17 cellular contexts compared by ENCODE assay signal in the genomic region with DNA sequence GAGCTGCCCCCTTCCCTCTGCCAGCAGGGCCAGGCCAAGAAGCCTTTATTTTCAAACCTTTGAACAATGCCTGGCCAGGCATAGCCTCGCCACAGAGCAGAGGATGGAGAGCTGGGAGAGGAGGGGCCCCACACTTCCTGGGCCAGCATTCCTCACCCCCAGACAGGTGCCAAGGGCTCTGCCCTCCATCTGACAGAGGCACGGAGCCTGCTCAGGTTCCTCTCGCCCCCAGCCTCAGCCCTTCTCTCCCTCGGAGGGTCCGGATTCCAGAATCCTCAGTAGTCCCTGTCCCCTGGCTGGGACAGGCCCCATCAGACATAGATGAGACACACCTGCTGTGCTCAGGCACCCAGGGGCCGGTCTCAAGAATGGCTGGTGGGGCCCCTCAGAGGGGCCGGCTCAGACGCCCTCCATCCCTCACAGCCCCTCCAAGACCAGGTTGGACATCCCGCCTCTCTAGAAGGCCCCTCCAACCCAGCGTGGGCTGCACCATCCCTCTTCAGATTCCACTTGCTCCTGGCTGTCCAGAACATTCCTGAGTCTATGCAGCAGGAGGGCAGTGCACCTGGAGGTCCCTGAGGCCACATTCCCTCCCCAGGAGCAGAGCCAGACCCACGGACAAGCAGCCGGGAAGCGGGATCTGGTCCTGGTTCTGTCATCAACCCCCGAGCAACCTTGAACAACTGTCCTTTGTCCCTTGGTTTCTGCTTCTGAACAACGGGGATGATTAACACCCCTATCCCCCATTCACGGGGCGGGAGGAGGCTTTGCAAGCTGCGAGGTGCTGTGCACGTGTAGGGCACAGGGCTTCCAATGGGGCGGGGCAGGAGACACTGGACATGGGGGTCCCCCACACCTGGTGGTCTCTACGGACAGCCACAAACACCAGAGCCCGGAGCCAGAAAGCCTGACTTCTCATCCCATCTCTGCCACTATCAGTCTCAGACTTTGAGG.
"Had no signal": no experiment of that assay in that cellular context is flagged by ENCODE, and none has a peak within 500 bp of the region (broad histone marks: within the 10 kb centered on the region; RNA-seq: fewer than 3 reads in every experiment).

No MANE protein-coding gene starts in this region.

- H3K27me3 ChIP-seq: adrenal gland, ascending aorta, colonic mucosa, sigmoid colon had no signal

- FAIRE-seq: endometrium had no signal

- ATAC-seq: activated CD8-positive, alpha-beta memory T cell treated with anti-CD3 and anti-CD28 coated beads, Interleukin-2, amount 10 ng/mL, durations not matched to agents 7 days and 5 days; activated CD8-positive, alpha-beta T cell treated with anti-CD3 and anti-CD28 coated beads for 36 hours; heart right ventricle; left lung; naive thymus-derived CD4-positive, alpha-beta T cell; upper lobe of right lung had no signal

- H3K9me3 ChIP-seq: colonic mucosa, upper lobe of right lung had no signal

- DNase-seq: activated CD4-positive, alpha-beta T cell treated with anti-CD3 and anti-CD28 coated beads, Interleukin-2, amount 10 ng/mL, durations not matched to agents 7 days and 5 days; activated CD8-positive, alpha-beta memory T cell treated with anti-CD3 and anti-CD28 coated beads, Interleukin-2, amount 10 ng/mL, durations not matched to agents 7 days and 5 days; activated CD8-positive, alpha-beta T cell treated with anti-CD3 and anti-CD28 coated beads for 36 hours; adrenal gland; colonic mucosa; heart right ventricle; left lung; naive thymus-derived CD4-positive, alpha-beta T cell; sigmoid colon; stimulated activated CD4-positive, alpha-beta T cell treated with anti-CD3 and anti-CD28 coated beads, Interleukin-15, amount 100 ng/mL, for 24 hours; stimulated activated naive CD4-positive, alpha-beta T cell treated with Interleukin-2 at 50 U/mL for 16 hours; T-helper 2 cell; upper lobe of right lung had no signal

- H3K4me2 ChIP-seq: smooth muscle cell had no signal

- H3K4me1 ChIP-seq: colonic mucosa had no signal

- H3K4me3 ChIP-seq: adrenal gland, ascending aorta, colonic mucosa, heart right ventricle, left lung, lung, sigmoid colon, smooth muscle cell, upper lobe of right lung had no signal

- H3K27ac ChIP-seq: ascending aorta, colonic mucosa, heart right ventricle, left lung, sigmoid colon, upper lobe of right lung had no signal

- H3K36me3 ChIP-seq: adrenal gland, ascending aorta, colonic mucosa, heart right ventricle, left lung, sigmoid colon, upper lobe of right lung had no signal
